8 cellular contexts compared by ENCODE assay signal in the genomic region with DNA sequence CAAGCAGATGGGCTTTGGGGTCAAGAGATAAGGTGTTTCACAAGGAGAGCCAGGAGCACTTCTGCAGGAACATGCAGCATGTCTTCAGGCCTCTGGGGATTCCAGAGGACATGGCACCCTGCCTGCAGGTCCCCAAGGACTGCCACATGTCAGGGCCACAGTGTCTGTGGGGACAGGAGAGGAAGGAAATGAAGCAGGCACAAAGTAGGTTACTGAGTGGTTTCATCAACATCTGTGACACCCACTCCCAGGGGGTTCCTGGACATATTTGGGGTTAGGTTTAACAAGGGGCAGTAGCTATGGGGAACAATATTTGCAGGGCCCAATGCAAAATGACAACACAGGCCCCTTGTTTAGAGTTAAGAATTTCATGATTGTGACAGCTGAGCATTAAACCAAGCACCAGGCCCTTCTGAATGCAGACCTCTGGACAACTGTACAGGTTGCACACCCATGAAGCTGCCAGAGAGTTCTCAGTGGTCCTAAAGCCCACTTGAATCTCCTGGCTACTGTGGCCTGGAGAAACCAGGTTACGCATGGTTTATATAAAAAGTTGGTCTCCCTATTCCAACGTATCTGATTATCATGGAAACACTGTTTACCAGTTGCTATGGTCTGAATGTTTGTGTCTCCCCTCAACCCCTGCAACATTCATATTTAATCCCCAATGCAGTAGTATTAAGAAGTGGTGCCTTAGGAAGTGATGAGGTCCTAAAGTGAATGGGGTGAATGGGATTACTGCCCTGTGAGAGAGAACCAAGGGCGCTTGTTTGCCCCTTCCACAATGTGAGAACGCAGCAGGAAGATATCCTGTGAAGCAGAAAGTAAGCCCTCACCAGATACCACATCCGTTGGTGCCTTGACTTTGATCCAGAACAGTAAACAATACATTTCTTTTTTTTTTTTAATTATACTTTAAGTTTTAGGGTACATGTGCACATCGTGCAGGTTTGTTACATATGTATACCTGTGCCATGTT. TPM values are rescaled to one million over a fixed set of nuclear protein-coding genes. Genes with fewer than 3 reads are reported as not detected.
DNase-seq lines count a peak whose midpoint lies in the region; ATAC-seq and TF ChIP-seq lines count a peak whose summit lies in the region.

No MANE protein-coding gene starts in this region.

- CTCF ChIA-PET in activated CD8-positive, alpha-beta T cell treated with anti-CD3 and anti-CD28 coated beads for 36 hours (lab: Charles Lee) = interaction anchor here (1.0 to 9.5 kb wide), 5 partner anchors 10 to 128 kb away, joined by 3 to 37 read pairs (median 5); no protein-coding TSS in a partner anchor
- CTCF ChIA-PET in naive thymus-derived CD4-positive, alpha-beta T cell (lab: Charles Lee) = interaction anchor here (0.8 to 1.6 kb wide), 7 partner anchors 10 to 52 kb away, joined by 3 to 18 read pairs (median 5); partner anchors contain the start of gene AAK1

- H3K27me3 ChIP-seq in naive thymus-derived CD4-positive, alpha-beta T cell (ENCODE audit: control insufficient read depth in 2 of 2, insufficient read depth in 2 of 2, low read length in 2 of 2) = no peaks in the 10 kb centered on the region

- no peaks in the 10 kb centered on the region for H3K9me3 ChIP-seq in naive thymus-derived CD4-positive, alpha-beta T cell (ENCODE audit: control insufficient read depth in 2 of 3, low read length in 3 of 3)

- peak overlapping the region; percentile 90 for H3K27ac Mint-ChIP-seq in activated CD8-positive, alpha-beta T cell treated with anti-CD3 and anti-CD28 coated beads for 36 hours
- H3K27ac Mint-ChIP-seq in naive thymus-derived CD4-positive, alpha-beta T cell = peak overlapping the region; percentile 91 to 99 (median 94)

- H3K9me3 Mint-ChIP-seq in activated CD8-positive, alpha-beta T cell treated with anti-CD3 and anti-CD28 coated beads for 36 hours = peaks cover 3% of the 10 kb centered on the region
- peaks cover 0 to 6% (median 0%) of the 10 kb centered on the region in 11 donors for H3K9me3 Mint-ChIP-seq in naive thymus-derived CD4-positive, alpha-beta T cell

- no peaks in the 10 kb centered on the region for H3K36me3 Mint-ChIP-seq in activated CD8-positive, alpha-beta T cell treated with anti-CD3 and anti-CD28 coated beads for 36 hours (ENCODE audit: low read depth)
- peaks cover 0 to 5% (median 0%) of the 10 kb centered on the region in 5 donors for H3K36me3 Mint-ChIP-seq in naive thymus-derived CD4-positive, alpha-beta T cell

- POLR2A ChIA-PET in activated CD8-positive, alpha-beta T cell treated with anti-CD3 and anti-CD28 coated beads for 36 hours (lab: Charles Lee) = interaction anchor here (0.8 to 1.1 kb wide), 4 partner anchors 10 to 133 kb away, joined by 3 read pairs; no protein-coding TSS in a partner anchor
- POLR2A ChIA-PET in naive thymus-derived CD4-positive, alpha-beta T cell (lab: Charles Lee) = interaction anchor here (0.6 to 8.7 kb wide), 16 partner anchors 10 to 926 kb away, joined by 3 to 292 read pairs (median 4); partner anchors contain the start of gene AAK1

- H3K4me3 Mint-ChIP-seq in activated CD8-positive, alpha-beta T cell treated with anti-CD3 and anti-CD28 coated beads for 36 hours = peak overlapping the region; percentile 20
- peak overlapping the region; percentile 54 to 89 (median 78) for H3K4me3 Mint-ChIP-seq in naive thymus-derived CD4-positive, alpha-beta T cell

- H3K4me1 ChIP-seq in naive thymus-derived CD4-positive, alpha-beta T cell (ENCODE audit: control insufficient read depth in 2 of 2, insufficient read depth in 2 of 2, low read length in 2 of 2) = peaks cover 60 to 89% of the 10 kb centered on the region in 2 donors

- peak; percentile 69 for DNase-seq in activated CD8-positive, alpha-beta T cell treated with anti-CD3 and anti-CD28 coated beads for 36 hours
- peak in 8 of 9 donors; percentile 28 to 88 (median 84) for DNase-seq in naive thymus-derived CD4-positive, alpha-beta T cell
- DNase-seq in DMS79 (lab: John Stamatoyannopoulos, UW) (no peak), NCI-H1436 treated with DMSO at 0.1 percent for 48 hours (lab: John Stamatoyannopoulos, UW) (no peak), NCI-H526 (lab: John Stamatoyannopoulos, UW) (no peak), kidney tubule cell (ENCODE audit: low spot score) (no peak)

- peak overlapping the region; percentile 80 for H3K27ac ChIP-seq in naive thymus-derived CD4-positive, alpha-beta T cell (ENCODE audit: low read depth, low read length)

- ATAC-seq in GM19043 (IDR thresholded peaks at IDR 0.05; ENCODE audit: low read depth, unreplicated experiment) (peak; percentile 57), HG03342 (IDR thresholded peaks at IDR 0.05; ENCODE audit: unreplicated experiment) (peak; percentile 83)
- peak; percentile 60 for ATAC-seq in activated CD8-positive, alpha-beta T cell treated with anti-CD3 and anti-CD28 coated beads for 36 hours
- peak; percentile 89 for ATAC-seq in naive thymus-derived CD4-positive, alpha-beta T cell

- peaks cover 77% of the 10 kb centered on the region for H3K4me1 Mint-ChIP-seq in activated CD8-positive, alpha-beta T cell treated with anti-CD3 and anti-CD28 coated beads for 36 hours (ENCODE audit: low read depth)
- peaks cover 46 to 99% (median 95%) of the 10 kb centered on the region in 7 donors for H3K4me1 Mint-ChIP-seq in naive thymus-derived CD4-positive, alpha-beta T cell

- peak overlapping the region; percentile 35 for H3K4me3 ChIP-seq in naive thymus-derived CD4-positive, alpha-beta T cell (ENCODE audit: low read length)

- TF ChIP-seq CTCF in activated CD8-positive, alpha-beta T cell treated with anti-CD3 and anti-CD28 coated beads for 36 hours (IDR thresholded peaks at IDR 0.05) = no peak

- no peaks in the 10 kb centered on the region for H3K27me3 Mint-ChIP-seq in activated CD8-positive, alpha-beta T cell treated with anti-CD3 and anti-CD28 coated beads for 36 hours
- H3K27me3 Mint-ChIP-seq in naive thymus-derived CD4-positive, alpha-beta T cell = no peaks in the 10 kb centered on the region

- no peaks in the 10 kb centered on the region for H3K36me3 ChIP-seq in naive thymus-derived CD4-positive, alpha-beta T cell (ENCODE audit: control insufficient read depth in 2 of 3, insufficient read depth in 3 of 3, low read length in 3 of 3)

- intact Hi-C loops in activated CD8-positive, alpha-beta T cell treated with anti-CD3 and anti-CD28 coated beads for 36 hours (cut with micrococcal nuclease) = no loop called here
- intact Hi-C loops in naive thymus-derived CD4-positive, alpha-beta T cell (cut with micrococcal nuclease) = loop anchor here (1.0 to 2.0 kb wide), 4 partner anchors 8 to 48 kb away; no protein-coding TSS in a partner anchor

RNA-seq across cellular contexts. Expression of gene ANXA4, which starts 48.2 kb away (rescaled TPM):
- 10 to 100 TPM; 14.6 to 17.5 TPM for total RNA-seq in activated CD8-positive, alpha-beta T cell treated with anti-CD3 and anti-CD28 coated beads for 36 hours
- 10 to 100 TPM in 4 of 5 experiments, 1 to 10 TPM in 1; 8.0 to 75.6 (median 15.9) TPM for total RNA-seq in naive thymus-derived CD4-positive, alpha-beta T cell
- 1 to 10 TPM; 3.1 to 4.9 TPM for polyA plus RNA-seq in naive thymus-derived CD4-positive, alpha-beta T cell

RNA-seq across cellular contexts. Expression of gene AAK1, which starts 50.2 kb away (rescaled TPM):
- total RNA-seq in activated CD8-positive, alpha-beta T cell treated with anti-CD3 and anti-CD28 coated beads for 36 hours = 100 to 1,000 TPM; 114 to 115 TPM
- 100 to 1,000 TPM; 114 to 253 (median 218) TPM for total RNA-seq in naive thymus-derived CD4-positive, alpha-beta T cell
- polyA plus RNA-seq in naive thymus-derived CD4-positive, alpha-beta T cell = 10 to 100 TPM; 71.5 to 84.6 TPM

Comparison
In these comparisons a context has a peak if more than half of its experiments do, and no peak if none do; other contexts are left out.
1. DNase-seq: peak in activated CD8-positive, alpha-beta T cell treated with anti-CD3 and anti-CD28 coated beads for 36 hours (single experiment) and naive thymus-derived CD4-positive, alpha-beta T cell (8 of 9); none in DMS79 (single experiment), NCI-H1436 treated with DMSO at 0.1 percent for 48 hours (single experiment), NCI-H526 (0 of 2) and kidney tubule cell (single experiment).
2. Peak in every context shown above with its lines, with median percentiles within 50 percentile points of each other: ATAC-seq.